Comparison of ENCODE assay signal across 19 cellular contexts in genomic region chr10:131819241-131820072, GRCh38.
A peak's percentile ranks its signal among the peaks of the same experiment; 100 is the strongest.
DNase-seq lines count a peak whose midpoint lies in the region; ATAC-seq and TF ChIP-seq lines count a peak whose summit lies in the region.
"Had no signal": no experiment of that assay in that cellular context is flagged by ENCODE, and none has a peak within 500 bp of the region (broad histone marks: within the 10 kb centered on the region; RNA-seq: fewer than 3 reads in every experiment).

No MANE protein-coding gene starts in this region.

- CTCF ChIA-PET in activated CD8-positive, alpha-beta memory T cell treated with anti-CD3 and anti-CD28 coated beads, Interleukin-2, amount 10 ng/mL, durations not matched to agents 7 days and 5 days (lab: Charles Lee), result no interaction called here

- no peaks in the 10 kb centered on the region for H3K36me3 Mint-ChIP-seq in activated CD8-positive, alpha-beta memory T cell treated with anti-CD3 and anti-CD28 coated beads, Interleukin-2, amount 10 ng/mL, durations not matched to agents 7 days and 5 days
- H3K36me3 Mint-ChIP-seq: natural killer cell treated with Interleukin-12 subunit alpha and Interleukin-12 subunit beta and Interleukin-15 and Interleukin-18, amount 100 ng/mL, for 72 hours; stimulated activated effector memory CD8-positive, alpha-beta T cell treated with anti-CD3 and anti-CD28 coated beads, Interleukin-12 subunit alpha, Interleukin-12 subunit beta, amount 100 ng/mL, for 72 hours had no signal

- no peak for ATAC-seq in activated CD8-positive, alpha-beta memory T cell treated with anti-CD3 and anti-CD28 coated beads, Interleukin-2, amount 10 ng/mL, durations not matched to agents 7 days and 5 days
- ATAC-seq in sciatic nerve, result no peak
- ATAC-seq in HG03565 (IDR thresholded peaks at IDR 0.05; ENCODE audit: unreplicated experiment), result no peak
- no peak for ATAC-seq in GM19023 (IDR thresholded peaks at IDR 0.05; ENCODE audit: unreplicated experiment)
- ATAC-seq: GM12878; stimulated activated effector memory CD8-positive, alpha-beta T cell treated with anti-CD3 and anti-CD28 coated beads, Interleukin-12 subunit alpha, Interleukin-12 subunit beta, amount 100 ng/mL, for 72 hours had no signal

- H3K4me3 Mint-ChIP-seq in activated CD8-positive, alpha-beta memory T cell treated with anti-CD3 and anti-CD28 coated beads, Interleukin-2, amount 10 ng/mL, durations not matched to agents 7 days and 5 days, result no peak overlapping the region
- H3K4me3 Mint-ChIP-seq: natural killer cell treated with Interleukin-12 subunit alpha and Interleukin-12 subunit beta and Interleukin-15 and Interleukin-18, amount 100 ng/mL, for 72 hours; stimulated activated effector memory CD8-positive, alpha-beta T cell treated with anti-CD3 and anti-CD28 coated beads, Interleukin-12 subunit alpha, Interleukin-12 subunit beta, amount 100 ng/mL, for 72 hours had no signal

- TF ChIP-seq POLR2A in NB4 (IDR thresholded peaks at IDR 0.05; ENCODE audit: extremely low read depth, insufficient read length), result no peak

- intact Hi-C loops in sciatic nerve (cut with DNase I), result no loop called here

- H3K27me3 Mint-ChIP-seq in activated CD8-positive, alpha-beta memory T cell treated with anti-CD3 and anti-CD28 coated beads, Interleukin-2, amount 10 ng/mL, durations not matched to agents 7 days and 5 days, result no peaks in the 10 kb centered on the region

- H3K27ac Mint-ChIP-seq in activated CD8-positive, alpha-beta memory T cell treated with anti-CD3 and anti-CD28 coated beads, Interleukin-2, amount 10 ng/mL, durations not matched to agents 7 days and 5 days, result no peak overlapping the region
- H3K27ac Mint-ChIP-seq: activated T-helper 2 cell treated with anti-CD3 and anti-CD28 coated beads, Interferon-gamma antibody, Interleukin-2, Interleukin-4, amounts not matched to agents 10 μg/mL and 5 μg/mL and 100 μg/mL, durations not matched to agents 14 hours and 24 hours and 36 hours; natural killer cell treated with Interleukin-12 subunit alpha and Interleukin-12 subunit beta and Interleukin-15 and Interleukin-18, amount 100 ng/mL, for 72 hours; stimulated activated effector memory CD8-positive, alpha-beta T cell treated with anti-CD3 and anti-CD28 coated beads, Interleukin-12 subunit alpha, Interleukin-12 subunit beta, amount 100 ng/mL, for 72 hours had no signal

- TF ChIP-seq CTCF in NB4 (IDR thresholded peaks at IDR 0.05; ENCODE audit: low read depth, low read length), result no peak

- H3K4me3 ChIP-seq in NB4 (ENCODE audit: low read depth, low read length), result no peak overlapping the region
- H3K4me3 ChIP-seq: esophagus squamous epithelium, GM12878, transverse colon had no signal

- peak; percentile 31 for DNase-seq in activated CD8-positive, alpha-beta memory T cell treated with anti-CD3 and anti-CD28 coated beads, Interleukin-2, amount 10 ng/mL, durations not matched to agents 7 days and 5 days
- no peak for DNase-seq in activated CD8-positive, alpha-beta memory T cell treated with anti-CD3 and anti-CD28 coated beads, Interleukin-2, amount 50 U/mL, for 4 hours
- DNase-seq in NB4 (ENCODE audit: low read depth) (peak; percentile 59), islet precursor cell (peak; percentile 45), sciatic nerve (ENCODE audit: low spot score) (peak; percentile 39), NCI-H2196 treated with DMSO at 0.1 percent for 48 hours (lab: John Stamatoyannopoulos, UW; ENCODE audit: unreplicated experiment) (no peak)
- DNase-seq: C1 segment of cervical spinal cord, esophagus squamous epithelium, GF-D8, mesenchymal stem cell, NCI-H1930, NCI-H446, transverse colon had no signal

- no peaks in the 10 kb centered on the region for H3K4me1 Mint-ChIP-seq in activated CD8-positive, alpha-beta memory T cell treated with anti-CD3 and anti-CD28 coated beads, Interleukin-2, amount 10 ng/mL, durations not matched to agents 7 days and 5 days
- H3K4me1 Mint-ChIP-seq: stimulated activated effector memory CD8-positive, alpha-beta T cell treated with anti-CD3 and anti-CD28 coated beads, Interleukin-12 subunit alpha, Interleukin-12 subunit beta, amount 100 ng/mL, for 72 hours had no signal

- no peaks in the 10 kb centered on the region for H3K9me3 Mint-ChIP-seq in activated CD8-positive, alpha-beta memory T cell treated with anti-CD3 and anti-CD28 coated beads, Interleukin-2, amount 10 ng/mL, durations not matched to agents 7 days and 5 days (ENCODE audit: low read depth)
- H3K9me3 Mint-ChIP-seq: activated T-helper 2 cell treated with anti-CD3 and anti-CD28 coated beads, Interferon-gamma antibody, Interleukin-2, Interleukin-4, amounts not matched to agents 10 μg/mL and 5 μg/mL and 100 μg/mL, durations not matched to agents 14 hours and 24 hours and 36 hours; natural killer cell treated with Interleukin-12 subunit alpha and Interleukin-12 subunit beta and Interleukin-15 and Interleukin-18, amount 100 ng/mL, for 72 hours; stimulated activated effector memory CD8-positive, alpha-beta T cell treated with anti-CD3 and anti-CD28 coated beads, Interleukin-12 subunit alpha, Interleukin-12 subunit beta, amount 100 ng/mL, for 72 hours had no signal

Comparison
In these comparisons a context has a peak if more than half of its experiments do, and no peak if none do; other contexts are left out.
1. DNase-seq: peak in activated CD8-positive, alpha-beta memory T cell treated with anti-CD3 and anti-CD28 coated beads, Interleukin-2, amount 10 ng/mL, durations not matched to agents 7 days and 5 days (single experiment), NB4 (single experiment), islet precursor cell (single experiment) and sciatic nerve (single experiment); none in activated CD8-positive, alpha-beta memory T cell treated with anti-CD3 and anti-CD28 coated beads, Interleukin-2, amount 50 U/mL, for 4 hours (single experiment) and NCI-H2196 treated with DMSO at 0.1 percent for 48 hours (single experiment).